In the genomic region with DNA sequence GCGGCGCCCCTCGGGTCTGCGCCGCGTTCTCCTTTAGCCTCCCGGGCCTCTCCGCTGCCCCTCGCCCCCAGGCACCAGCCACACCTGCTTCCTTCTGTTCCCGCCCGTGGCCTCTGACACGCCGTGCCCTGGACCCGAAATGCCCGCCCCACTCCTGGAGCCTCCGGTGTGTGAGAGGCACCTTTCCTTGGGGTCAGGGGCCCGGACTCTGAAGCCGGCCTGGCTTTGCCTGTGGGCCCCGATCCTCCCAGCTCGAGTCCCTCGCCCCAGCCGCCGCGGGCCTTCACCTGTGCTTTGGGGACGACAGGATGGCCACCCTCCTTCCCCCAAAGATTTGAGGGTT, we compare ENCODE assay signal across 8 cellular contexts. TPM values are rescaled to one million over a fixed set of nuclear protein-coding genes. Genes with fewer than 3 reads are reported as not detected.
DNase-seq lines count a peak whose midpoint lies in the region; ATAC-seq, FAIRE-seq and TF ChIP-seq lines count a peak whose summit lies in the region.

No MANE protein-coding gene starts in this region.

- FAIRE-seq in GM12891 (lab: Jason Lieb, UNC) (no peak), frontal cortex (lab: Jason Lieb, UNC) (no peak)

- H3K36me3 ChIP-seq in iPS-18a (ENCODE audit: control insufficient read depth, low read depth, low read length), result no peaks in the 10 kb centered on the region

- peaks cover 16% of the 10 kb centered on the region in 2 donors for H3K36me3 Mint-ChIP-seq in activated naive CD4-positive, alpha-beta T cell treated with anti-CD3 and anti-CD28 coated beads, Interleukin-2, amount 50 U/mL, for 72 hours
- no peaks in the 10 kb centered on the region for H3K36me3 Mint-ChIP-seq in stimulated activated naive CD8-positive, alpha-beta T cell treated with anti-CD3 and anti-CD28 coated beads, Interleukin-15, Interleukin-2, amounts not matched to agents 100 ng/mL and 50 ng/mL, for 24 hours (ENCODE audit: low read depth)

- peaks cover 4% of the 10 kb centered on the region for H3K4me1 ChIP-seq in iPS-18a (ENCODE audit: control insufficient read depth, low read depth, low read length)

- no peak overlapping the region for H3K27ac ChIP-seq in iPS-18a (ENCODE audit: low read length)

- peak overlapping the region; percentile 89 to 91 for H3K27ac Mint-ChIP-seq in activated naive CD4-positive, alpha-beta T cell treated with anti-CD3 and anti-CD28 coated beads, Interleukin-2, amount 50 U/mL, for 72 hours
- H3K27ac Mint-ChIP-seq in stimulated activated naive CD8-positive, alpha-beta T cell treated with anti-CD3 and anti-CD28 coated beads, Interleukin-15, Interleukin-2, amounts not matched to agents 100 ng/mL and 50 ng/mL, for 24 hours, result peak overlapping the region; percentile 83

- H3K4me3 ChIP-seq in iPS-18a (ENCODE audit: low read length), result peak overlapping the region; percentile 69

- peaks cover 14% of the 10 kb centered on the region for H3K27me3 ChIP-seq in iPS-18a (ENCODE audit: control insufficient read depth, insufficient read depth, low read length)

- peak overlapping the region; percentile 85 for H3K4me3 Mint-ChIP-seq in stimulated activated naive CD8-positive, alpha-beta T cell treated with anti-CD3 and anti-CD28 coated beads, Interleukin-15, Interleukin-2, amounts not matched to agents 100 ng/mL and 50 ng/mL, for 24 hours

- peaks cover 36% of the 10 kb centered on the region for H3K4me1 Mint-ChIP-seq in stimulated activated naive CD8-positive, alpha-beta T cell treated with anti-CD3 and anti-CD28 coated beads, Interleukin-15, Interleukin-2, amounts not matched to agents 100 ng/mL and 50 ng/mL, for 24 hours (ENCODE audit: low read depth)

- H3K9ac ChIP-seq in iPS-18a (ENCODE audit: low read length), result peak overlapping the region; percentile 50

- DNase-seq in GM12891 (ENCODE audit: insufficient read length, low spot score) (peak; percentile 44), middle frontal gyrus (ENCODE audit: extremely low spot score, low spot score) (no peak), frontal cortex (ENCODE audit: low spot score in 2 of 2) (no peak)
- no peak for DNase-seq in activated naive CD4-positive, alpha-beta T cell treated with anti-CD3 and anti-CD28 coated beads, Interleukin-2, amount 50 U/mL, for 72 hours (ENCODE audit: low spot score in 2 of 2)

- peak; percentile 6 for ATAC-seq in HG03103 (IDR thresholded peaks at IDR 0.05; ENCODE audit: low read depth, unreplicated experiment)
- peak in 1 of 2 donors; percentile 1 for ATAC-seq in activated naive CD4-positive, alpha-beta T cell treated with anti-CD3 and anti-CD28 coated beads, Interleukin-2, amount 50 U/mL, for 72 hours
- ATAC-seq in HG03039 (IDR thresholded peaks at IDR 0.05; ENCODE audit: unreplicated experiment), result no peak

- H3K9me3 Mint-ChIP-seq in activated naive CD4-positive, alpha-beta T cell treated with anti-CD3 and anti-CD28 coated beads, Interleukin-2, amount 50 U/mL, for 72 hours, result no peaks in the 10 kb centered on the region
- no peaks in the 10 kb centered on the region for H3K9me3 Mint-ChIP-seq in stimulated activated naive CD8-positive, alpha-beta T cell treated with anti-CD3 and anti-CD28 coated beads, Interleukin-15, Interleukin-2, amounts not matched to agents 100 ng/mL and 50 ng/mL, for 24 hours

- no peaks in the 10 kb centered on the region for H3K9me3 ChIP-seq in iPS-18a (ENCODE audit: control insufficient read depth, low read depth, low read length)

- TF ChIP-seq POLR2A in GM12891 (IDR thresholded peaks at IDR 0.05; ENCODE audit: low read depth, low read length), result no peak

- no peaks in the 10 kb centered on the region for H3K27me3 Mint-ChIP-seq in stimulated activated naive CD8-positive, alpha-beta T cell treated with anti-CD3 and anti-CD28 coated beads, Interleukin-15, Interleukin-2, amounts not matched to agents 100 ng/mL and 50 ng/mL, for 24 hours

TF ChIP-seq in GM12891, 5 proteins besides CTCF, POLR2A, EP300 and RAD21:
- TF ChIP-seq PAX5 (IDR thresholded peaks at IDR 0.05; ENCODE audit: insufficient read depth, low read length, severe bottlenecking) (no peak), POU2F2 (IDR thresholded peaks at IDR 0.05; ENCODE audit: low read depth, low read length) (no peak), POLR2AphosphoS5 (IDR thresholded peaks at IDR 0.05; ENCODE audit: low read depth, low read length) (no peak)

RNA-seq across cellular contexts. Expression of a gene that starts 0.7 kb away (rescaled TPM):
- polyA plus RNA-seq in GM12891 (2012; ENCODE audit: low read depth, missing spikeins), result 11.5 TPM
- 1 to 10 TPM; 7.5 to 8.8 TPM for total RNA-seq in activated naive CD4-positive, alpha-beta T cell treated with anti-CD3 and anti-CD28 coated beads, Interleukin-2, amount 50 U/mL, for 72 hours
- total RNA-seq in frontal cortex, result 9.0 TPM

RNA-seq across cellular contexts. Expression of a gene that starts 12.4 kb away (rescaled TPM):
- 0.04 TPM for polyA plus RNA-seq in GM12891 (2012; ENCODE audit: low read depth, missing spikeins)
- under 1 TPM in 1 of 2 donors, not detected in 1; 0.04 TPM for total RNA-seq in activated naive CD4-positive, alpha-beta T cell treated with anti-CD3 and anti-CD28 coated beads, Interleukin-2, amount 50 U/mL, for 72 hours
- under 0.01 TPM for total RNA-seq in frontal cortex

RNA-seq across cellular contexts. Expression of a gene that starts 17.1 kb away (rescaled TPM):
- polyA plus RNA-seq in GM12891 (2012; ENCODE audit: low read depth, missing spikeins), result 17.4 TPM
- total RNA-seq in activated naive CD4-positive, alpha-beta T cell treated with anti-CD3 and anti-CD28 coated beads, Interleukin-2, amount 50 U/mL, for 72 hours, result 10 to 100 TPM; 11.3 to 16.3 TPM
- 6.5 TPM for total RNA-seq in frontal cortex

RNA-seq across cellular contexts. Expression of a gene that starts 45.9 kb away (rescaled TPM):
- 16.2 TPM for polyA plus RNA-seq in GM12891 (2012; ENCODE audit: low read depth, missing spikeins)
- 10 to 100 TPM; 53.1 to 56.1 TPM for total RNA-seq in activated naive CD4-positive, alpha-beta T cell treated with anti-CD3 and anti-CD28 coated beads, Interleukin-2, amount 50 U/mL, for 72 hours
- total RNA-seq in frontal cortex, result 1.6 TPM
